Comparison of ENCODE assay signal across 8 cellular contexts in genomic region chr10:117375360-117376147, GRCh38. TPM values are rescaled to one million over a fixed set of nuclear protein-coding genes. Genes with fewer than 3 reads are reported as not detected.
DNase-seq lines count a peak whose midpoint lies in the region; ATAC-seq, FAIRE-seq and TF ChIP-seq lines count a peak whose summit lies in the region.

TSS of gene PDZD8 (minus strand) at chr10:117375440. CDS start at chr10:117375227, 213 bp downstream.

- no peak for TF ChIP-seq EP300 in H1 (IDR thresholded peaks at IDR 0.05; ENCODE audit: borderline replicate concordance in 1 of 2, low read depth in 2 of 2, low read length in 2 of 2)

- H3K36me3 ChIP-seq in NT2/D1 (ENCODE audit: insufficient read depth, insufficient read length, low read length) (no peaks in the 10 kb centered on the region), H1 (ENCODE audit: control insufficient read depth in 2 of 4, insufficient read depth in 4 of 4, low read length in 3 of 4) (no peaks in the 10 kb centered on the region), mesenchymal stem cell (ENCODE audit: control insufficient read depth in 1 of 2, insufficient read depth in 2 of 2, low read depth in 1 of 2, low read length in 2 of 2) (no peaks in the 10 kb centered on the region)

- peak within 1 kb of the TSS; percentile 93 for H3K4me3 Mint-ChIP-seq in activated CD8-positive, alpha-beta memory T cell treated with anti-CD3 and anti-CD28 coated beads, Interleukin-2, amount 10 ng/mL, durations not matched to agents 7 days and 5 days

- H2BK120ac ChIP-seq in H1 (replicated peaks; ENCODE audit: low read depth, low read length): no peak within 1 kb of the TSS
- peak within 1 kb of the TSS; percentile 65 for H2BK120ac ChIP-seq in mesenchymal stem cell (ENCODE audit: low read depth, low read length)

- no peak for TF ChIP-seq RAD21 in H1 (IDR thresholded peaks at IDR 0.05 in 1 of 2, conservative IDR thresholded peaks at IDR 0.05 in 1 of 2; ENCODE audit: low read depth in 2 of 2, low read length in 2 of 2)

- H4K91ac ChIP-seq in H1 (replicated peaks; ENCODE audit: insufficient read length, low read length): peak within 1 kb of the TSS; percentile 68
- peak within 1 kb of the TSS; percentile 48 for H4K91ac ChIP-seq in mesenchymal stem cell (ENCODE audit: low read length)

- H2AK5ac ChIP-seq in H1 (ENCODE audit: low read depth, low read length) (no peak within 1 kb of the TSS), mesenchymal stem cell (ENCODE audit: low read length, severe bottlenecking) (no peak within 1 kb of the TSS)

- H3K18ac ChIP-seq in H1 (ENCODE audit: extremely low read depth, low read length) (peak within 1 kb of the TSS; percentile 71), mesenchymal stem cell (ENCODE audit: low read depth in 1 of 2, low read length in 2 of 2) (peak within 1 kb of the TSS; percentile 85 to 95)

- H3K56ac ChIP-seq in H1 (replicated peaks; ENCODE audit: insufficient read length, low read depth, low read length): peak within 1 kb of the TSS; percentile 22

- H3K9me3 ChIP-seq in NT2/D1 (ENCODE audit: insufficient read depth, low read length): no peaks in the 10 kb centered on the region
- H3K9me3 ChIP-seq in H1 (ENCODE audit: insufficient read depth in 2 of 2, low read depth in 1 of 2, low read length in 1 of 2): no peaks in the 10 kb centered on the region
- H3K9me3 ChIP-seq in mesenchymal stem cell (ENCODE audit: control insufficient read depth, low read length): peaks cover 3% of the 10 kb centered on the region

- H3K4ac ChIP-seq in H1 (replicated peaks; ENCODE audit: insufficient read length, low read depth, low read length): no peak within 1 kb of the TSS
- peak within 1 kb of the TSS; percentile 41 to 62 for H3K4ac ChIP-seq in mesenchymal stem cell (ENCODE audit: low read depth in 1 of 2, low read length in 2 of 2)

- no peak within 1 kb of the TSS; the same call in 1 of the 2 replicates for H3K27ac ChIP-seq in H1 (ENCODE audit: low read depth, low read length)
- peak within 1 kb of the TSS; percentile 26 for H3K27ac ChIP-seq in mesenchymal stem cell (ENCODE audit: low read length, poor library complexity, severe bottlenecking)

- H2AFZ ChIP-seq in H1 (ENCODE audit: low read length) (peak within 1 kb of the TSS; percentile 67; the same call in 1 of the 2 replicates), mesenchymal stem cell (ENCODE audit: low read depth, low read length) (peak within 1 kb of the TSS; percentile 92)

- CTCF ChIA-PET in activated CD8-positive, alpha-beta memory T cell treated with anti-CD3 and anti-CD28 coated beads, Interleukin-2, amount 10 ng/mL, durations not matched to agents 7 days and 5 days (lab: Charles Lee): no interaction called here
- CTCF ChIA-PET in H1 (lab: Charles Lee; ENCODE audit: partially characterized antibody): no interaction called here

- peak within 1 kb of the TSS; percentile 77 for H3K4me3 ChIP-seq in NT2/D1 (ENCODE audit: insufficient read length, low read depth)
- peak within 1 kb of the TSS; percentile 75 to 94 (median 87) for H3K4me3 ChIP-seq in H1 (ENCODE audit: extremely low read depth in 1 of 4, insufficient read depth in 2 of 4, low read depth in 3 of 4, low read length in 4 of 4)
- H3K4me3 ChIP-seq in mesenchymal stem cell (ENCODE audit: insufficient read depth in 1 of 2, low read depth in 1 of 2, low read length in 2 of 2): peak within 1 kb of the TSS; percentile 78 to 98

- H3K23me2 ChIP-seq in H1 (ENCODE audit: low read depth, low read length): peaks cover 16% of the 10 kb centered on the region

- peak within 1 kb of the TSS; percentile 89 for H3K27ac Mint-ChIP-seq in activated CD8-positive, alpha-beta memory T cell treated with anti-CD3 and anti-CD28 coated beads, Interleukin-2, amount 10 ng/mL, durations not matched to agents 7 days and 5 days

- H2BK5ac ChIP-seq in H1 (ENCODE audit: low read depth, low read length) (no peak within 1 kb of the TSS), mesenchymal stem cell (ENCODE audit: low read depth, low read length, poor library complexity, severe bottlenecking) (peak within 1 kb of the TSS; percentile 82)

- peaks cover 27% of the 10 kb centered on the region for H3K4me1 Mint-ChIP-seq in activated CD8-positive, alpha-beta memory T cell treated with anti-CD3 and anti-CD28 coated beads, Interleukin-2, amount 10 ng/mL, durations not matched to agents 7 days and 5 days

- no peak within 1 kb of the TSS for H2BK15ac ChIP-seq in H1 (ENCODE audit: low read length)
- peak within 1 kb of the TSS; percentile 77 for H2BK15ac ChIP-seq in mesenchymal stem cell (ENCODE audit: low read depth, poor library complexity, severe bottlenecking)

- peak; percentile 55 to 83 for TF ChIP-seq POLR2A in H1 (IDR thresholded peaks at IDR 0.05; ENCODE audit: control extremely low read depth in 1 of 2, low read depth in 2 of 2, low read length in 2 of 2)

- DNase-seq in COLO668 (lab: John Stamatoyannopoulos, UW; ENCODE audit: unreplicated experiment) (peak; percentile 90), GM20000 (ENCODE audit: low spot score) (peak; percentile 96), HT-29 (ENCODE audit: low spot score) (peak; percentile 95), NT2/D1 (ENCODE audit: low read depth, low spot score) (peak; percentile 76), H1 (ENCODE audit: low read depth in 1 of 2, low spot score in 2 of 2) (peak; percentile 41 to 98), mesenchymal stem cell (peak; percentile 94)
- peak; percentile 91 for DNase-seq in activated CD8-positive, alpha-beta memory T cell treated with anti-CD3 and anti-CD28 coated beads, Interleukin-2, amount 10 ng/mL, durations not matched to agents 7 days and 5 days
- DNase-seq in stimulated activated CD8-positive, alpha-beta memory T cell treated with anti-CD3 and anti-CD28 coated beads, Interleukin-12 subunit alpha, Interleukin-12 subunit beta, amount 100 ng/mL, for 4 hours (ENCODE audit: low read depth): peak; percentile 92

- H3K4me2 ChIP-seq in H1 (ENCODE audit: insufficient read depth in 1 of 2, low read depth in 2 of 2, low read length in 2 of 2) (peak within 1 kb of the TSS; percentile 76 to 99), mesenchymal stem cell (ENCODE audit: low read length, poor library complexity, severe bottlenecking) (peak within 1 kb of the TSS; percentile 96)

- WGBS in H1 (ENCODE audit: extremely low coverage in 1 of 2, insufficient coverage in 1 of 2, insufficient read length in 1 of 2, insufficient replicate concordance in 2 of 2, low coverage in 1 of 2, low lambda C conversion rate in 2 of 2, missing lambda C conversion rate in 1 of 2), 2 experiments: 2% methylated on average over 82 of the region's 103 CpGs; no CpG with 5 or more reads in 1 of the 2 experiments
- under 1% methylated on average over 75 of the region's 103 CpGs for WGBS in mesenchymal stem cell

- TF ChIP-seq CTCF in GM20000 (IDR thresholded peaks at IDR 0.05; ENCODE audit: extremely low read depth, missing control alignments) (no peak), H1 (IDR thresholded peaks at IDR 0.05; ENCODE audit: control extremely low read depth in 1 of 3, insufficient read depth in 1 of 3, low read depth in 1 of 3, low read length in 3 of 3) (no peak)

- H3K36me3 Mint-ChIP-seq in activated CD8-positive, alpha-beta memory T cell treated with anti-CD3 and anti-CD28 coated beads, Interleukin-2, amount 10 ng/mL, durations not matched to agents 7 days and 5 days: peaks cover 7% of the 10 kb centered on the region

- H3K23ac ChIP-seq in H1 (ENCODE audit: insufficient read length): no peak within 1 kb of the TSS
- peak within 1 kb of the TSS in 1 of 2 experiments; percentile 66 for H3K23ac ChIP-seq in mesenchymal stem cell (ENCODE audit: low read length in 2 of 2)

- H3K27me3 Mint-ChIP-seq in activated CD8-positive, alpha-beta memory T cell treated with anti-CD3 and anti-CD28 coated beads, Interleukin-2, amount 10 ng/mL, durations not matched to agents 7 days and 5 days: peaks cover 33% of the 10 kb centered on the region

- no peak within 1 kb of the TSS for H2BK20ac ChIP-seq in H1 (ENCODE audit: low read length)

- H3K79me2 ChIP-seq in H1 (ENCODE audit: control insufficient read depth in 1 of 2, insufficient read depth in 2 of 2, low read length in 2 of 2): peaks cover 7 to 40% of the 10 kb centered on the region in 2 experiments; a peak in 3 of 4 replicates

- POLR2A ChIA-PET in H1 (lab: Charles Lee; ENCODE audit: partially characterized antibody): interaction anchor here (1.6 kb wide), 1 partner anchor 50 kb away, joined by 3 read pairs; no protein-coding TSS in a partner anchor

- H4K20me1 ChIP-seq in H1 (replicated peaks in 1 of 2; ENCODE audit: control insufficient read depth in 1 of 2, insufficient read depth in 2 of 2, low read length in 2 of 2): peaks cover 13 to 16% of the 10 kb centered on the region in 2 experiments

- no peaks in the 10 kb centered on the region for H3K9me3 Mint-ChIP-seq in activated CD8-positive, alpha-beta memory T cell treated with anti-CD3 and anti-CD28 coated beads, Interleukin-2, amount 10 ng/mL, durations not matched to agents 7 days and 5 days (ENCODE audit: low read depth)

- peak within 1 kb of the TSS; percentile 73 for H4K8ac ChIP-seq in H1 (ENCODE audit: extremely low read depth, insufficient read depth, low read length)
- H4K8ac ChIP-seq in mesenchymal stem cell (ENCODE audit: low read length): peak within 1 kb of the TSS; percentile 65

- H4K5ac ChIP-seq in H1 (ENCODE audit: insufficient read length, low read depth, low read length): peak within 1 kb of the TSS; percentile 89

- ATAC-seq in activated CD8-positive, alpha-beta memory T cell treated with anti-CD3 and anti-CD28 coated beads, Interleukin-2, amount 10 ng/mL, durations not matched to agents 7 days and 5 days: peak; percentile 89

- H3K14ac ChIP-seq in H1 (ENCODE audit: insufficient read length): no peak within 1 kb of the TSS
- peak within 1 kb of the TSS in 1 of 2 experiments; percentile 89 for H3K14ac ChIP-seq in mesenchymal stem cell (ENCODE audit: low read length in 2 of 2)

- peak within 1 kb of the TSS; percentile 31; the same call in 1 of the 2 replicates for H2BK12ac ChIP-seq in H1 (ENCODE audit: low read depth, low read length)
- peak within 1 kb of the TSS in 1 of 2 experiments; percentile 75 for H2BK12ac ChIP-seq in mesenchymal stem cell (ENCODE audit: low read length in 2 of 2)

- H3K4me1 ChIP-seq in NT2/D1 (ENCODE audit: insufficient read depth, insufficient read length) (peaks cover 2% of the 10 kb centered on the region), H1 (replicated peaks in 1 of 4; ENCODE audit: control insufficient read depth in 3 of 4, insufficient read depth in 4 of 4, low read length in 3 of 4) (peaks cover 3 to 8% (median 5%) of the 10 kb centered on the region in 4 experiments; a peak in 5 of 7 replicates), mesenchymal stem cell (ENCODE audit: control insufficient read depth, insufficient read depth, low read depth, low read length) (peaks cover 11% of the 10 kb centered on the region)

- no peaks in the 10 kb centered on the region for H3K27me3 ChIP-seq in NT2/D1 (ENCODE audit: insufficient read depth, insufficient read length)
- peaks cover 0 to 16% (median 4%) of the 10 kb centered on the region in 4 experiments; a peak in 3 of 7 replicates for H3K27me3 ChIP-seq in H1 (replicated peaks in 1 of 4; ENCODE audit: control insufficient read depth in 3 of 4, extremely low read depth in 1 of 4, insufficient read depth in 3 of 4, low read length in 3 of 4)
- H3K27me3 ChIP-seq in mesenchymal stem cell (ENCODE audit: control insufficient read depth in 1 of 2, insufficient read depth in 1 of 2, low read length in 2 of 2): peaks cover 17 to 25% of the 10 kb centered on the region in 2 experiments

- H3K79me1 ChIP-seq in H1 (ENCODE audit: low read depth, low read length) (peaks cover 2% of the 10 kb centered on the region; the same call in 1 of the 2 replicates), mesenchymal stem cell (replicated peaks; ENCODE audit: low read length, poor library complexity, severe bottlenecking) (no peaks in the 10 kb centered on the region)

- peak within 1 kb of the TSS; percentile 90 for H3K9ac ChIP-seq in NT2/D1 (ENCODE audit: insufficient read length, low read depth)
- H3K9ac ChIP-seq in H1 (replicated peaks in 1 of 4; ENCODE audit: extremely low read depth in 1 of 4, low read depth in 3 of 4, low read length in 3 of 4): peak within 1 kb of the TSS; percentile 63 to 93 (median 69)
- peak within 1 kb of the TSS; percentile 92 for H3K9ac ChIP-seq in mesenchymal stem cell (ENCODE audit: low read length)

- FAIRE-seq in H1 (lab: Jason Lieb, UNC): no peak

RNA-seq across cellular contexts. Expression of gene PDZD8, which starts in this region (rescaled TPM):
- total RNA-seq in HT-29 (2014; rRNA removed; shearing (Covaris generic)): 31.0 and 31.1 TPM in 2 replicates
- 10 to 100 TPM; 18.0 to 18.3 TPM for total RNA-seq in activated CD8-positive, alpha-beta memory T cell treated with anti-CD3 and anti-CD28 coated beads, Interleukin-2, amount 10 ng/mL, durations not matched to agents 7 days and 5 days
- total RNA-seq in H1 (2021; fragmentation: NEBNext Ultra II Directional; extraction: Animal tissue kit (Norgen Biotek cat#: 25700)): 48.8 and 50.1 TPM in 2 replicates
- polyA plus RNA-seq in H1 (2011; rRNA removed): 6.7 and 10.9 TPM in 2 replicates
- 14.2 TPM for polyA plus RNA-seq in H1 (2011; cell fraction: cytosol; rRNA removed)
- polyA plus RNA-seq in H1 (2011; cell fraction: nucleus; rRNA removed): 22.0 TPM
- polyA plus RNA-seq in H1 (2012, experiment 1 of 2): 16.8 to 29.7 TPM (median 21.9 TPM) in 4 replicates
- polyA plus RNA-seq in H1 (2012, experiment 2 of 2): 0.97 TPM
- 27.3 TPM for polyA plus RNA-seq in H1 (2013, experiment 1 of 2)
- 28.1 TPM for polyA plus RNA-seq in H1 (2013, experiment 2 of 2)
- polyA minus RNA-seq in H1 (2011; rRNA and poly(A)+ RNA removed): 69.6 and 96.0 TPM in 2 replicates
- 41.8 TPM for polyA minus RNA-seq in H1 (2011; cell fraction: cytosol; rRNA and poly(A)+ RNA removed)
- polyA minus RNA-seq in H1 (2011; cell fraction: nucleus; rRNA and poly(A)+ RNA removed): 140 TPM
- 13.7 TPM for polyA plus RNA-seq in mesenchymal stem cell (2013, experiment 1 of 2)
- 14.1 TPM for polyA plus RNA-seq in mesenchymal stem cell (2013, experiment 2 of 2)
